ENCODE assay signal across 2 cellular contexts in genomic region chr2:43057742-43058706, GRCh38.
TF ChIP-seq lines count a peak whose summit lies in the region.

No MANE protein-coding gene starts in this region.

TF ChIP-seq in HEK293, 187 proteins besides CTCF, POLR2A, EP300 and RAD21 (continued from another document):
- TF ChIP-seq ZNF514 (tag by site-specific recombination; IDR thresholded peaks at IDR 0.05): no peak
- TF ChIP-seq SCRT2 (tag by site-specific recombination; IDR thresholded peaks at IDR 0.05): no peak
- TF ChIP-seq ZNF704 (tag by site-specific recombination; IDR thresholded peaks at IDR 0.05): no peak
- 0 out of 2 replicates have a peak, but pooled peaks have one; percentile 18 for TF ChIP-seq ZIC2 (tag by site-specific recombination; IDR thresholded peaks at IDR 0.05)
- no peak for TF ChIP-seq GLI4 (tag by site-specific recombination; IDR thresholded peaks at IDR 0.05)
- TF ChIP-seq GLI2 (tag by site-specific recombination; IDR thresholded peaks at IDR 0.05; ENCODE audit: borderline replicate concordance, low read depth): no peak
- no peak for TF ChIP-seq PRDM2 (tag by site-specific recombination; IDR thresholded peaks at IDR 0.05; ENCODE audit: borderline replicate concordance)

TF ChIP-seq in H1, 55 proteins besides CTCF, POLR2A, EP300 and RAD21 (continued from another document):
- TF ChIP-seq ASH2L (IDR thresholded peaks at IDR 0.05; ENCODE audit: low read length): peak; percentile 27
- TF ChIP-seq MAX (IDR thresholded peaks at IDR 0.05): no peak
- TF ChIP-seq, protein P1, sequence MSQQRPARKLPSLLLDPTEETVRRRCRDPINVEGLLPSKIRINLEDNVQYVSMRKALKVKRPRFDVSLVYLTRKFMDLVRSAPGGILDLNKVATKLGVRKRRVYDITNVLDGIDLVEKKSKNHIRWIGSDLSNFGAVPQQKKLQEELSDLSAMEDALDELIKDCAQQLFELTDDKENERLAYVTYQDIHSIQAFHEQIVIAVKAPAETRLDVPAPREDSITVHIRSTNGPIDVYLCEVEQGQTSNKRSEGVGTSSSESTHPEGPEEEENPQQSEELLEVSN (IDR thresholded peaks at IDR 0.05): no peak
- TF ChIP-seq JUND (IDR thresholded peaks at IDR 0.05; ENCODE audit: low read length): no peak
